Comparison of ENCODE assay signal across 8 cellular contexts in the genomic region with DNA sequence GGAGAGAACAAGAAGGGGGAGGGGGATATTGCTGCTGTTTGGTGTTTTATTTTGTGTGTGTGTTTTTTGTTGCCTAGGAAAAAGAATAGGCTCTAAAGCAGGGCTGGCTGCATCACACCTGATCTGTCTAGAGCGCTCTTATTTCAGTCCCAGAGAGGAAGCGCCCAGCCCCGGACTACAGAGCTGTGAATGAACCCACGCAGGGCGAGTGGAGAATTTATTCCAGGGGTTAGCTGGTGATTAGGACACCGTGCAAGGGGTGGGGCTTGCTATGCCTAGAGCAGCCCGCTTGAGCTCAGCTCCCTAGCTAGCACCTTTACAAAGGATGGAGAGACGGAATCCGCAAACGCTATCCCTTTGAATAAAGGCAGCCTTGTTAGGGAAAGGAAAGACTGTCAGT. TPM values are rescaled to one million over a fixed set of nuclear protein-coding genes. Genes with fewer than 3 reads are reported as not detected.
DNase-seq lines count a peak whose midpoint lies in the region; ATAC-seq, FAIRE-seq and TF ChIP-seq lines count a peak whose summit lies in the region.

No MANE protein-coding gene starts in this region.

- intact Hi-C loops in PC-9 (cut with micrococcal nuclease; ENCODE audit: unreplicated experiment) = no loop called here
- intact Hi-C loops in lower lobe of right lung (cut with DNase I) = no loop called here
- intact Hi-C loops in activated T-helper 2 cell treated with anti-CD3 and anti-CD28 coated beads, Interferon-gamma antibody, Interleukin-2, Interleukin-4, amounts not matched to agents 10 μg/mL and 5 μg/mL and 100 μg/mL, durations not matched to agents 14 hours and 24 hours and 36 hours (cut with micrococcal nuclease) = no loop called here

- no peaks in the 10 kb centered on the region for H3K36me3 Mint-ChIP-seq in activated T-cell treated with anti-CD3 and anti-CD28 coated beads, Interleukin-2, amount 50 U/mL, for 72 hours (ENCODE audit: insufficient read depth in 2 of 2)
- H3K36me3 Mint-ChIP-seq in activated T-helper 2 cell treated with anti-CD3 and anti-CD28 coated beads, Interferon-gamma antibody, Interleukin-2, Interleukin-4, amounts not matched to agents 10 μg/mL and 5 μg/mL and 100 μg/mL, durations not matched to agents 14 hours and 24 hours and 36 hours (ENCODE audit: low read depth) = no peaks in the 10 kb centered on the region

- no peaks in the 10 kb centered on the region; the same call in 1 of the 2 replicates for H3K9me2 ChIP-seq in PC-9 (ENCODE audit: insufficient read depth)

- peak overlapping the region; percentile 50; the same call in 1 of the 2 replicates for H3K4me3 ChIP-seq in PC-9
- peak overlapping the region; percentile 36 for H3K4me3 ChIP-seq in endocrine pancreas (ENCODE audit: control insufficient read depth, insufficient read depth, low read length)
- peak overlapping the region; percentile 60 for H3K4me3 ChIP-seq in lower lobe of right lung
- peak overlapping the region; percentile 5 for H3K4me3 ChIP-seq in thymus (ENCODE audit: low read length)

- H3K4me1 ChIP-seq in PC-9 (replicated peaks; ENCODE audit: insufficient read depth) (no peaks in the 10 kb centered on the region), endocrine pancreas (ENCODE audit: control insufficient read depth, insufficient read depth, low read length) (no peaks in the 10 kb centered on the region), lower lobe of right lung (peaks cover 32% of the 10 kb centered on the region), thymus (ENCODE audit: control insufficient read depth, insufficient read depth, low read length) (no peaks in the 10 kb centered on the region)

- peaks cover 40% of the 10 kb centered on the region for H3K27me3 Mint-ChIP-seq in activated T-cell treated with anti-CD3 and anti-CD28 coated beads, Interleukin-2, amount 50 U/mL, for 72 hours (ENCODE audit: low read depth)
- H3K27me3 Mint-ChIP-seq in activated T-helper 2 cell treated with anti-CD3 and anti-CD28 coated beads, Interferon-gamma antibody, Interleukin-2, Interleukin-4, amounts not matched to agents 10 μg/mL and 5 μg/mL and 100 μg/mL, durations not matched to agents 14 hours and 24 hours and 36 hours (ENCODE audit: low read depth) = peaks cover 30% of the 10 kb centered on the region

- H3K27ac ChIP-seq in PC-9 (no peak overlapping the region), lower lobe of right lung (peak overlapping the region; percentile 84), thymus (ENCODE audit: low read depth) (no peak overlapping the region)

- H3K9me3 ChIP-seq in PC-9 (ENCODE audit: insufficient read depth, low read depth) (no peaks in the 10 kb centered on the region), endocrine pancreas (ENCODE audit: control insufficient read depth, low read length) (no peaks in the 10 kb centered on the region), lower lobe of right lung (no peaks in the 10 kb centered on the region), thymus (ENCODE audit: control insufficient read depth) (no peaks in the 10 kb centered on the region)

- FAIRE-seq in GM19239 (lab: Jason Lieb, UNC) = no peak

- peak in 1 of 2 donors; percentile 0 for DNase-seq in activated T-cell treated with anti-CD3 and anti-CD28 coated beads, Interleukin-2, amount 50 U/mL, for 72 hours
- no peak for DNase-seq in activated T-cell treated with anti-CD3 and anti-CD28 coated beads for 4 hours
- DNase-seq in PC-9 = no peak
- peak; percentile 58 for DNase-seq in lower lobe of right lung
- DNase-seq in activated T-helper 2 cell treated with anti-CD3 and anti-CD28 coated beads, Interferon-gamma antibody, Interleukin-2, Interleukin-4, amounts not matched to agents 10 μg/mL and 5 μg/mL and 100 μg/mL, durations not matched to agents 14 hours and 24 hours and 36 hours (ENCODE audit: low spot score) = no peak
- no peak for DNase-seq in GM19239 (ENCODE audit: insufficient read length, low spot score)

- TF ChIP-seq CTCF in PC-9 (conservative IDR thresholded peaks at IDR 0.05) (no peak), lower lobe of right lung (IDR thresholded peaks at IDR 0.05) (no peak)

- H3K9ac ChIP-seq in endocrine pancreas (ENCODE audit: control insufficient read depth, insufficient read depth, low read length) = no peak overlapping the region

- BruUV-seq in PC-9 (replicated peaks; lab: Mats Ljungman, UMichigan) = no TSS peak

- no peak overlapping the region for H3K27ac Mint-ChIP-seq in activated T-cell treated with anti-CD3 and anti-CD28 coated beads, Interleukin-2, amount 50 U/mL, for 72 hours
- no peak overlapping the region for H3K27ac Mint-ChIP-seq in activated T-helper 2 cell treated with anti-CD3 and anti-CD28 coated beads, Interferon-gamma antibody, Interleukin-2, Interleukin-4, amounts not matched to agents 10 μg/mL and 5 μg/mL and 100 μg/mL, durations not matched to agents 14 hours and 24 hours and 36 hours

- peak; percentile 36 for ATAC-seq in activated T-cell treated with anti-CD3 and anti-CD28 coated beads, Interleukin-2, amount 50 U/mL, for 72 hours (replicated peaks in 1 of 2)
- ATAC-seq in lower lobe of right lung = peak; percentile 85 to 90

- no peaks in the 10 kb centered on the region for H3K79me2 ChIP-seq in PC-9 (ENCODE audit: low read depth)

- no peaks in the 10 kb centered on the region for H3K36me3 ChIP-seq in PC-9 (ENCODE audit: low read depth)
- no peaks in the 10 kb centered on the region for H3K36me3 ChIP-seq in endocrine pancreas (ENCODE audit: control insufficient read depth, insufficient read depth, low read length)
- H3K36me3 ChIP-seq in lower lobe of right lung = no peaks in the 10 kb centered on the region
- H3K36me3 ChIP-seq in thymus (ENCODE audit: control insufficient read depth, insufficient read depth) = no peaks in the 10 kb centered on the region

- H2AFZ ChIP-seq in PC-9 = no peak overlapping the region

- H4K20me1 ChIP-seq in PC-9 (ENCODE audit: insufficient read depth) = no peaks in the 10 kb centered on the region

- POLR2A ChIA-PET in PC-9 (lab: Charles Lee; ENCODE audit: unreplicated experiment) = no interaction called here

- WGBS in thymus = 7% methylated on average over 10 of the region's 10 CpGs

- no peaks in the 10 kb centered on the region for H3F3A ChIP-seq in PC-9 (ENCODE audit: insufficient read depth, low read depth)

- H3K9me3 Mint-ChIP-seq in activated T-cell treated with anti-CD3 and anti-CD28 coated beads, Interleukin-2, amount 50 U/mL, for 72 hours = no peaks in the 10 kb centered on the region
- no peaks in the 10 kb centered on the region for H3K9me3 Mint-ChIP-seq in activated T-helper 2 cell treated with anti-CD3 and anti-CD28 coated beads, Interferon-gamma antibody, Interleukin-2, Interleukin-4, amounts not matched to agents 10 μg/mL and 5 μg/mL and 100 μg/mL, durations not matched to agents 14 hours and 24 hours and 36 hours

- peak overlapping the region; percentile 68 to 69 for H3K4me3 Mint-ChIP-seq in activated T-cell treated with anti-CD3 and anti-CD28 coated beads, Interleukin-2, amount 50 U/mL, for 72 hours
- no peak overlapping the region for H3K4me3 Mint-ChIP-seq in activated T-helper 2 cell treated with anti-CD3 and anti-CD28 coated beads, Interferon-gamma antibody, Interleukin-2, Interleukin-4, amounts not matched to agents 10 μg/mL and 5 μg/mL and 100 μg/mL, durations not matched to agents 14 hours and 24 hours and 36 hours (ENCODE audit: low read depth)

- peaks cover 7% of the 10 kb centered on the region for H3K4me1 Mint-ChIP-seq in activated T-cell treated with anti-CD3 and anti-CD28 coated beads, Interleukin-2, amount 50 U/mL, for 72 hours (ENCODE audit: low read depth)
- no peaks in the 10 kb centered on the region for H3K4me1 Mint-ChIP-seq in activated T-helper 2 cell treated with anti-CD3 and anti-CD28 coated beads, Interferon-gamma antibody, Interleukin-2, Interleukin-4, amounts not matched to agents 10 μg/mL and 5 μg/mL and 100 μg/mL, durations not matched to agents 14 hours and 24 hours and 36 hours (ENCODE audit: low read depth)

- H3K27me3 ChIP-seq in PC-9 (ENCODE audit: insufficient read depth, low read depth) = no peaks in the 10 kb centered on the region
- H3K27me3 ChIP-seq in endocrine pancreas (ENCODE audit: control insufficient read depth, insufficient read depth, low read length) = no peaks in the 10 kb centered on the region
- no peaks in the 10 kb centered on the region for H3K27me3 ChIP-seq in lower lobe of right lung (ENCODE audit: low read depth)
- peaks cover 2% of the 10 kb centered on the region for H3K27me3 ChIP-seq in thymus (ENCODE audit: control insufficient read depth, insufficient read depth)

- H3K4me2 ChIP-seq in PC-9 = peak overlapping the region; percentile 77

- CTCF ChIA-PET in PC-9 (lab: Charles Lee) = no interaction called here

RNA-seq across cellular contexts. Expression of a gene that starts 0.6 kb away (rescaled TPM):
- total RNA-seq in activated T-cell treated with anti-CD3 and anti-CD28 coated beads, Interleukin-2, amount 50 U/mL, for 72 hours = not detected
- total RNA-seq in PC-9 (2021) = not detected in 2 replicates
- 13.9 TPM for total RNA-seq in lower lobe of right lung
- polyA plus RNA-seq in thymus = 3.7 TPM
- total RNA-seq in activated T-helper 2 cell treated with anti-CD3 and anti-CD28 coated beads, Interferon-gamma antibody, Interleukin-2, Interleukin-4, amounts not matched to agents 10 μg/mL and 5 μg/mL and 100 μg/mL, durations not matched to agents 14 hours and 24 hours and 36 hours = not detected in 2 replicates

Comparison
In these comparisons a context has a peak if more than half of its experiments do, and no peak if none do; other contexts are left out.
1. H3K4me3 ChIP-seq: peak in every context shown above with its lines; median percentile 60 in lower lobe of right lung; 50 in PC-9; 36 in endocrine pancreas; 5 in thymus.
2. RNA of a gene that starts 0.6 kb away (total RNA-seq): 13.9 TPM in lower lobe of right lung (single experiment); not detected in activated T-cell treated with anti-CD3 and anti-CD28 coated beads, Interleukin-2, amount 50 U/mL, for 72 hours, not detected in PC-9 and not detected in activated T-helper 2 cell treated with anti-CD3 and anti-CD28 coated beads, Interferon-gamma antibody, Interleukin-2, Interleukin-4, amounts not matched to agents 10 μg/mL and 5 μg/mL and 100 μg/mL, durations not matched to agents 14 hours and 24 hours and 36 hours; every median in the first group is over 10 times any median in the second.